In genomic region chr3:106425021-106425420, GRCh38 we compare ENCODE assay signal across 13 cellular contexts.
DNase-seq lines count a peak whose midpoint lies in the region; ATAC-seq and TF ChIP-seq lines count a peak whose summit lies in the region.
"Had no signal": no experiment of that assay in that cellular context is flagged by ENCODE, and none has a peak within 500 bp of the region (broad histone marks: within the 10 kb centered on the region; RNA-seq: fewer than 3 reads in every experiment).

No MANE protein-coding gene starts in this region.

- no peaks in the 10 kb centered on the region for H3K27me3 Mint-ChIP-seq in activated naive CD8-positive, alpha-beta T cell treated with anti-CD3 and anti-CD28 coated beads, Interleukin-2, amount 50 U/mL, for 24 hours

- peaks cover 33% of the 10 kb centered on the region for H3K9me3 Mint-ChIP-seq in activated naive CD8-positive, alpha-beta T cell treated with anti-CD3 and anti-CD28 coated beads, Interleukin-2, amount 50 U/mL, for 24 hours

- peaks cover 83% of the 10 kb centered on the region for H3K4me1 Mint-ChIP-seq in activated naive CD8-positive, alpha-beta T cell treated with anti-CD3 and anti-CD28 coated beads, Interleukin-2, amount 50 U/mL, for 24 hours

- peak overlapping the region; percentile 94 for H3K27ac Mint-ChIP-seq in activated naive CD8-positive, alpha-beta T cell treated with anti-CD3 and anti-CD28 coated beads, Interleukin-2, amount 50 U/mL, for 24 hours
- H3K27ac Mint-ChIP-seq: nephron progenitor cell had no signal

- no peak overlapping the region for H3K4me3 ChIP-seq in AG09309 (ENCODE audit: control insufficient read depth, low read depth, low read length)
- H3K4me3 ChIP-seq: SJCRH30 had no signal

- DNase-seq in AG09309 (ENCODE audit: low read depth) (peak; percentile 64), EH (ENCODE audit: low read depth) (peak; percentile 83), kidney glomerular epithelial cell (lab: John Stamatoyannopoulos, UW) (peak; percentile 39), DMS79 treated with DMSO at 0.1 percent for 48 hours (lab: John Stamatoyannopoulos, UW) (no peak)
- no peak for DNase-seq in activated naive CD8-positive, alpha-beta T cell treated with anti-CD3 and anti-CD28 coated beads, Interleukin-2, amount 50 U/mL, for 24 hours
- DNase-seq: activated CD4-positive, alpha-beta T cell treated with anti-CD3 and anti-CD28 coated beads for 4 hours; anterior cingulate cortex; NCI-H510A; nephron progenitor cell; SJCRH30 had no signal

- H3K4me3 Mint-ChIP-seq in activated naive CD8-positive, alpha-beta T cell treated with anti-CD3 and anti-CD28 coated beads, Interleukin-2, amount 50 U/mL, for 24 hours = no peak overlapping the region
- H3K4me3 Mint-ChIP-seq: nephron progenitor cell had no signal

- no peak for ATAC-seq in activated naive CD8-positive, alpha-beta T cell treated with anti-CD3 and anti-CD28 coated beads, Interleukin-2, amount 50 U/mL, for 24 hours
- ATAC-seq in HG03045 (IDR thresholded peaks at IDR 0.05; ENCODE audit: unreplicated experiment) = no peak
- ATAC-seq in GM19023 (IDR thresholded peaks at IDR 0.05; ENCODE audit: unreplicated experiment) = no peak
- no peak for ATAC-seq in GM19397 (IDR thresholded peaks at IDR 0.05; ENCODE audit: unreplicated experiment)

- peaks cover 30% of the 10 kb centered on the region for H3K36me3 Mint-ChIP-seq in activated naive CD8-positive, alpha-beta T cell treated with anti-CD3 and anti-CD28 coated beads, Interleukin-2, amount 50 U/mL, for 24 hours (ENCODE audit: low read depth)

- no peak for TF ChIP-seq CTCF in AG09309 (IDR thresholded peaks at IDR 0.05; ENCODE audit: control insufficient read depth, insufficient read depth, low read depth, low read length, missing control alignments)

Comparison
In these comparisons a context has a peak if more than half of its experiments do, and no peak if none do; other contexts are left out.
1. DNase-seq: peak in AG09309 (single experiment), EH (single experiment) and kidney glomerular epithelial cell (single experiment); none in activated naive CD8-positive, alpha-beta T cell treated with anti-CD3 and anti-CD28 coated beads, Interleukin-2, amount 50 U/mL, for 24 hours (single experiment) and DMS79 treated with DMSO at 0.1 percent for 48 hours (single experiment).